1 cellular context compared by ENCODE assay signal in the genomic region with DNA sequence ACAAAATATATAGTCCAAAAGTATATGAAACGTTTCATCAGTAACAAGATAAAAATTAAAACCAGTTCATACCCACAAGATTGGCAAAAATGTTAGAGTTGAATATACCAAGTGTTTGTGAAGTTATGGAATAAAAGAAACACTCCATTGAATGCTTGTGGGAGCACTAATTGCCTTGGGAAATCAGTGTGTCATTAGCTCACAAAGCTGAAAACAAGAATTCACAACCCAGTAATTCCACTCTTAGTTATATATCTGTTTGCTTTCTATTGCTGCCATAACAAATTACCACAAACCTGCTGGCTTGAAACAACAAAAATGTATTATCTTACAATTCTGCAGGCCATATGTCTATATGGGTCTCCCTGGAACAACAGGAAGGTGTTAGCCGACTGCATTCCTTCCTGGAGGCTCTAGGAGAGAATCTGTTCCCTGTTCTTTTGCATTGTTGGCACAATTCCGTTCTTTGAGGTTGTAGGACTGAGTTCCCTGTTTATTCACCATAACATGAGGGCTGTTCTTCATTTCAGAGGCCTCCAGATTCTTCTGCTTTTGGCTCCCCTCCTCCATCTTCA.
TF ChIP-seq lines count a peak whose summit lies in the region.

No MANE protein-coding gene starts in this region.

TF ChIP-seq in K562, 482 proteins besides CTCF, POLR2A, EP300 and RAD21:
- TF ChIP-seq SP1 (CRISPR knock-in tag; IDR thresholded peaks at IDR 0.05), result no peak
- TF ChIP-seq ZBTB43 (CRISPR knock-in tag; IDR thresholded peaks at IDR 0.05), result no peak
- no peak for TF ChIP-seq NFIX (CRISPR knock-in tag; IDR thresholded peaks at IDR 0.05; ENCODE audit: low read depth)
- TF ChIP-seq CAMTA2 (CRISPR knock-in tag; conservative IDR thresholded peaks at IDR 0.05), result no peak
- no peak for TF ChIP-seq MTF1 (CRISPR knock-in tag; IDR thresholded peaks at IDR 0.05; ENCODE audit: borderline replicate concordance)
- no peak for TF ChIP-seq DNMT1 (IDR thresholded peaks at IDR 0.05)
- TF ChIP-seq THAP7 (CRISPR knock-in tag; IDR thresholded peaks at IDR 0.05), result no peak
- TF ChIP-seq, protein P1, sequence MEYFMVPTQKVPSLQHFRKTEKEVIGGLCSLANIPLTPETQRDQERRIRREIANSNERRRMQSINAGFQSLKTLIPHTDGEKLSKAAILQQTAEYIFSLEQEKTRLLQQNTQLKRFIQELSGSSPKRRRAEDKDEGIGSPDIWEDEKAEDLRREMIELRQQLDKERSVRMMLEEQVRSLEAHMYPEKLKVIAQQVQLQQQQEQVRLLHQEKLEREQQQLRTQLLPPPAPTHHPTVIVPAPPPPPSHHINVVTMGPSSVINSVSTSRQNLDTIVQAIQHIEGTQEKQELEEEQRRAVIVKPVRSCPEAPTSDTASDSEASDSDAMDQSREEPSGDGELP (CRISPR knock-in tag; IDR thresholded peaks at IDR 0.05; ENCODE audit: borderline replicate concordance), result no peak
- TF ChIP-seq TRIM28 (IDR thresholded peaks at IDR 0.05), result no peak
- no peak for TF ChIP-seq PHF21A (IDR thresholded peaks at IDR 0.05; ENCODE audit: borderline replicate concordance, low read depth)
- no peak for TF ChIP-seq RBM22 (IDR thresholded peaks at IDR 0.05; ENCODE audit: low read depth, low read length, poor library complexity, severe bottlenecking)
- no peak for TF ChIP-seq TEAD4 (IDR thresholded peaks at IDR 0.05; ENCODE audit: low read length)
- TF ChIP-seq TEAD4 (CRISPR knock-in tag; IDR thresholded peaks at IDR 0.05; ENCODE audit: borderline replicate concordance), result no peak
- no peak for TF ChIP-seq FOS (IDR thresholded peaks at IDR 0.05; ENCODE audit: extremely low read depth, insufficient read length)
- TF ChIP-seq HDGF (IDR thresholded peaks at IDR 0.05), result no peak
- no peak for TF ChIP-seq HEY1 (CRISPR knock-in tag; IDR thresholded peaks at IDR 0.05; ENCODE audit: borderline replicate concordance)
- TF ChIP-seq KAT7 (CRISPR knock-in tag; IDR thresholded peaks at IDR 0.05; ENCODE audit: borderline replicate concordance), result no peak
- no peak for TF ChIP-seq HNRNPH1 (optimal IDR thresholded peaks at IDR 0.05; ENCODE audit: low read depth, low read length)
